8 cellular contexts compared by ENCODE assay signal in the genomic region with DNA sequence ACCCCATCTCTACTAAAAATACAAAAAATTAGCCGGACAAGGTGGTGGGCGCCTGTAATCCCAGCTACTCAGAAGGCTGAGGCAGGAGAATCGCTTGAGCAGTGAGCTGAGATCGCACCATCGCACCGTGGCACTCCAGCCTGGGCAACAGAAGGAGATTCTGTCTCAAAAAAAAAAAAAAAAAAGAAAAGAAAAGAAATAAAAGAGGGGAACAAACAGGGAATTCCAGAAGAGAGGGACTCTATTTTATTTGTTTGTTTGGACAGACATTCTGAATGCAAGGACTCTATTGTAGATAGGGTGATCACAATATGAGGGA. TPM values are rescaled to one million over a fixed set of nuclear protein-coding genes. Genes with fewer than 3 reads are reported as not detected.
DNase-seq lines count a peak whose midpoint lies in the region; ATAC-seq, FAIRE-seq and TF ChIP-seq lines count a peak whose summit lies in the region.
"Not testable (repeated sequence)": the region's sequence is repeated elsewhere in the genome, so short reads cannot be mapped to it uniquely, and the experiment has no call there.

No MANE protein-coding gene starts in this region.

- FAIRE-seq in HepG2 (lab: Jason Lieb, UNC): not testable (repeated sequence)

- H3K27ac ChIP-seq in Karpas-422 (ENCODE audit: low read length) (peak overlapping the region; percentile 73), HepG2 (ENCODE audit: extremely low read length, insufficient read depth, low read length) (peak overlapping the region; percentile 76), urinary bladder (ENCODE audit: low read depth) (peak overlapping the region; percentile 41)
- not testable (repeated sequence) for H3K27ac ChIP-seq in WERI-Rb-1; trophoblast cell (ENCODE audit: low read depth, low read length)

- not testable (repeated sequence) for ATAC-seq in activated naive CD8-positive, alpha-beta T cell treated with anti-CD3 and anti-CD28 coated beads, Interleukin-2, amount 50 U/mL, for 24 hours; HepG2

- not testable (repeated sequence) for H3K9me2 ChIP-seq in Karpas-422 (replicated peaks; ENCODE audit: insufficient read depth, low read length)

- not testable (repeated sequence) for H2AK5ac ChIP-seq in trophoblast cell (ENCODE audit: low read length)

- 89% methylated on average over 6 of the region's 6 CpGs for WGBS in HepG2 (ENCODE audit: low lambda C conversion rate)
- no CpG with 5 or more reads among the region's 6 CpGs for WGBS in trophoblast cell (ENCODE audit: extremely low coverage, insufficient coverage, insufficient read length)
- 86% methylated on average over 6 of the region's 6 CpGs for WGBS in urinary bladder

- H3K9me3 Mint-ChIP-seq in Caco-2 (ENCODE audit: unreplicated experiment); activated naive CD8-positive, alpha-beta T cell treated with anti-CD3 and anti-CD28 coated beads, Interleukin-2, amount 50 U/mL, for 24 hours; endothelial cell (ENCODE audit: unreplicated experiment): not testable (repeated sequence)

- not testable (repeated sequence) for TF ChIP-seq CTCF in Caco-2 (IDR thresholded peaks at IDR 0.05; ENCODE audit: insufficient read depth in 1 of 2, low read depth in 1 of 2, low read length in 1 of 2, severe bottlenecking in 1 of 2, unreplicated experiment in 1 of 2); WERI-Rb-1 (IDR thresholded peaks at IDR 0.05; ENCODE audit: low read depth, low read length); endothelial cell (IDR thresholded peaks at IDR 0.05; ENCODE audit: unreplicated experiment); HepG2 (CRISPR knock-in tag; IDR thresholded peaks at IDR 0.05)

- H3K27ac Mint-ChIP-seq in Caco-2 (ENCODE audit: unreplicated experiment); endothelial cell (ENCODE audit: unreplicated experiment): not testable (repeated sequence)
- peak overlapping the region; percentile 87 for H3K27ac Mint-ChIP-seq in activated naive CD8-positive, alpha-beta T cell treated with anti-CD3 and anti-CD28 coated beads, Interleukin-2, amount 50 U/mL, for 24 hours

- CTCF ChIA-PET in Caco-2 (lab: Charles Lee); HepG2 (lab: Yijun Ruan, JAX; ENCODE audit: low intra/inter-chr PET ratio, low total read pairs): not testable (repeated sequence)

- not testable (repeated sequence) for H3K27me3 ChIP-seq in Caco-2 (replicated peaks; ENCODE audit: control insufficient read depth, insufficient read depth, low read length); Karpas-422 (ENCODE audit: low read length); WERI-Rb-1 (ENCODE audit: insufficient read depth, low read depth, severe bottlenecking); HepG2 (ENCODE audit: control insufficient read depth in 1 of 2, insufficient read depth in 2 of 2, low read length in 2 of 2); trophoblast cell (ENCODE audit: insufficient read depth, low read length)

- not testable (repeated sequence) for H2BK12ac ChIP-seq in trophoblast cell (ENCODE audit: low read length)

- H3K18ac ChIP-seq in trophoblast cell (ENCODE audit: low read length): not testable (repeated sequence)

- intact Hi-C loops in Caco-2 (cut with micrococcal nuclease; ENCODE audit: unreplicated experiment): not testable (repeated sequence)
- intact Hi-C loops in HepG2 (cut with micrococcal nuclease; ENCODE audit: unreplicated experiment): loop anchor here (2.0 kb wide), 1 partner anchor 21 kb away; the partner anchor contains the start of genes HSPA1A and HSPA1L

- not testable (repeated sequence) for H2BK120ac ChIP-seq in trophoblast cell (ENCODE audit: insufficient read depth, low read length, poor library complexity)

- not testable (repeated sequence) for TF ChIP-seq RAD21 in HepG2 (CRISPR knock-in tag; IDR thresholded peaks at IDR 0.05)

- TF ChIP-seq POLR2A in HepG2 (IDR thresholded peaks at IDR 0.05; ENCODE audit: insufficient read depth in 1 of 2, low read depth in 2 of 2, low read length in 2 of 2): not testable (repeated sequence)

- peak overlapping the region; percentile 80 for H3K4me2 ChIP-seq in Karpas-422 (ENCODE audit: low read depth, low read length, poor library complexity, severe bottlenecking)
- peak overlapping the region; percentile 95 for H3K4me2 ChIP-seq in HepG2 (ENCODE audit: low read depth, low read length)
- H3K4me2 ChIP-seq in trophoblast cell (ENCODE audit: low read length): peak overlapping the region; percentile 97

- peaks cover 21% of the 10 kb centered on the region for H3K4me1 Mint-ChIP-seq in Caco-2 (ENCODE audit: low read depth, unreplicated experiment)
- H3K4me1 Mint-ChIP-seq in activated naive CD8-positive, alpha-beta T cell treated with anti-CD3 and anti-CD28 coated beads, Interleukin-2, amount 50 U/mL, for 24 hours: peaks cover 50% of the 10 kb centered on the region
- H3K4me1 Mint-ChIP-seq in endothelial cell (ENCODE audit: unreplicated experiment): peaks cover 19% of the 10 kb centered on the region

- not testable (repeated sequence) for BruUV-seq in Caco-2 (replicated peaks; lab: Mats Ljungman, UMichigan); HepG2 (replicated peaks; lab: Mats Ljungman, UMichigan)

- H2AFZ ChIP-seq in Karpas-422 (ENCODE audit: low read length); HepG2 (ENCODE audit: low read length); trophoblast cell (ENCODE audit: insufficient read depth, low read length, poor library complexity): not testable (repeated sequence)

- not testable (repeated sequence) for H3K4me1 ChIP-seq in Caco-2; trophoblast cell (ENCODE audit: control insufficient read depth in 1 of 2, insufficient read depth in 2 of 2, low read length in 2 of 2); urinary bladder (ENCODE audit: insufficient read depth)
- H3K4me1 ChIP-seq in Karpas-422 (ENCODE audit: low read length): peaks cover 43% of the 10 kb centered on the region
- peaks cover 25% of the 10 kb centered on the region for H3K4me1 ChIP-seq in HepG2 (ENCODE audit: insufficient read depth, low read length)

- H3K27me3 Mint-ChIP-seq in Caco-2 (ENCODE audit: insufficient read depth, unreplicated experiment); activated naive CD8-positive, alpha-beta T cell treated with anti-CD3 and anti-CD28 coated beads, Interleukin-2, amount 50 U/mL, for 24 hours; endothelial cell (ENCODE audit: unreplicated experiment): not testable (repeated sequence)

- H3K36me3 ChIP-seq in Caco-2 (ENCODE audit: control insufficient read depth, insufficient read depth, low read length); urinary bladder (ENCODE audit: insufficient read depth): not testable (repeated sequence)
- peaks cover 13% of the 10 kb centered on the region; the same call in 1 of the 2 replicates for H3K36me3 ChIP-seq in Karpas-422 (ENCODE audit: insufficient read depth, low read length)
- peaks cover 67% of the 10 kb centered on the region for H3K36me3 ChIP-seq in WERI-Rb-1
- peaks cover 9 to 33% of the 10 kb centered on the region in 2 experiments for H3K36me3 ChIP-seq in HepG2 (replicated peaks in 1 of 2; ENCODE audit: control insufficient read depth in 1 of 2, insufficient read depth in 2 of 2, low read length in 2 of 2)
- H3K36me3 ChIP-seq in trophoblast cell (ENCODE audit: control insufficient read depth in 1 of 2, insufficient read depth in 2 of 2, low read length in 2 of 2): peaks cover 19 to 22% of the 10 kb centered on the region in 2 experiments

- in situ Hi-C loops in HepG2 (cut with HindIII; ENCODE audit: extremely low pct_ligation_motif_present, low pct_unique_long_range_greater_than_20kb): not testable (repeated sequence)

- POLR2A ChIA-PET in Caco-2 (lab: Charles Lee): not testable (repeated sequence)
- POLR2A ChIA-PET in HepG2 (lab: Yijun Ruan, JAX): interaction anchor here (2.7 to 4.3 kb wide), 3 partner anchors 16 to 56 kb away, joined by 15 to 61 read pairs (median 47); partner anchors contain the start of genes CLIC1, HSPA1B and MSH5

- peak overlapping the region; percentile 98 for H3K9ac ChIP-seq in Karpas-422 (ENCODE audit: low read length)
- peak overlapping the region; percentile 92 for H3K9ac ChIP-seq in HepG2 (ENCODE audit: insufficient read depth, low read depth, low read length)
- not testable (repeated sequence) for H3K9ac ChIP-seq in trophoblast cell (ENCODE audit: low read length)

- not testable (repeated sequence) for H3K14ac ChIP-seq in trophoblast cell (ENCODE audit: low read length)

- H3K23ac ChIP-seq in trophoblast cell (ENCODE audit: low read length): not testable (repeated sequence)

- peaks cover 38% of the 10 kb centered on the region for H3K79me2 ChIP-seq in Karpas-422 (ENCODE audit: low read length)
- H3K79me2 ChIP-seq in HepG2 (ENCODE audit: insufficient read depth, low read length): peaks cover 22% of the 10 kb centered on the region
- H3K79me2 ChIP-seq in trophoblast cell (ENCODE audit: control insufficient read depth, insufficient read depth, low read length, poor library complexity): peaks cover 13% of the 10 kb centered on the region

- not testable (repeated sequence) for H4K12ac ChIP-seq in trophoblast cell (ENCODE audit: low read depth, low read length)

- H3K79me1 ChIP-seq in trophoblast cell (ENCODE audit: low read length): peaks cover 12% of the 10 kb centered on the region

- DNase-seq in Caco-2; Karpas-422; WERI-Rb-1; activated naive CD8-positive, alpha-beta T cell treated with anti-CD3 and anti-CD28 coated beads, Interleukin-2, amount 50 U/mL, for 24 hours; endothelial cell (ENCODE audit: low spot score); HepG2 (ENCODE audit: low spot score); trophoblast cell: not testable (repeated sequence)

- not testable (repeated sequence) for H3K4me3 ChIP-seq in Caco-2 (ENCODE audit: low read depth, low read length); trophoblast cell (ENCODE audit: low read depth, low read length); urinary bladder (ENCODE audit: low read depth, low read length)
- H3K4me3 ChIP-seq in Karpas-422 (ENCODE audit: low read length) (peak overlapping the region; percentile 95), WERI-Rb-1 (ENCODE audit: low read depth, low read length) (peak overlapping the region; percentile 96; the same call in 1 of the 2 replicates), HepG2 (replicated peaks in 1 of 3; ENCODE audit: insufficient read depth in 1 of 3, low read depth in 2 of 3, low read length in 3 of 3) (peak overlapping the region; percentile 89 to 98 (median 98); a peak in 5 of 6 replicates)

- H4K91ac ChIP-seq in trophoblast cell (ENCODE audit: low read depth, low read length): not testable (repeated sequence)

- not testable (repeated sequence) for H4K8ac ChIP-seq in trophoblast cell (ENCODE audit: low read depth, low read length)

- TF ChIP-seq EP300 in HepG2 (IDR thresholded peaks at IDR 0.05; ENCODE audit: low read depth in 2 of 2, low read length in 2 of 2); HepG2 (CRISPR knock-in tag; IDR thresholded peaks at IDR 0.05; ENCODE audit: borderline replicate concordance): not testable (repeated sequence)

- not testable (repeated sequence) for H2BK5ac ChIP-seq in trophoblast cell (ENCODE audit: low read depth, low read length, poor library complexity)

- H3K4ac ChIP-seq in trophoblast cell (ENCODE audit: low read depth, low read length): peak overlapping the region; percentile 60

- H3K4me3 Mint-ChIP-seq in Caco-2 (ENCODE audit: unreplicated experiment) (peak overlapping the region; percentile 98), endothelial cell (ENCODE audit: unreplicated experiment) (peak overlapping the region; percentile 83)
- H3K4me3 Mint-ChIP-seq in activated naive CD8-positive, alpha-beta T cell treated with anti-CD3 and anti-CD28 coated beads, Interleukin-2, amount 50 U/mL, for 24 hours: peak overlapping the region; percentile 87

- H4K20me1 ChIP-seq in Karpas-422 (ENCODE audit: insufficient read depth, low read depth, low read length); HepG2 (ENCODE audit: insufficient read depth, low read length): not testable (repeated sequence)

- H3K9me3 ChIP-seq in Caco-2; Karpas-422 (ENCODE audit: low read length); WERI-Rb-1 (ENCODE audit: severe bottlenecking); HepG2 (ENCODE audit: low read length); trophoblast cell (ENCODE audit: insufficient read depth, low read depth, low read length): not testable (repeated sequence)

- peaks cover 44% of the 10 kb centered on the region for H3K36me3 Mint-ChIP-seq in Caco-2 (ENCODE audit: insufficient read depth, unreplicated experiment)
- peaks cover 49% of the 10 kb centered on the region for H3K36me3 Mint-ChIP-seq in activated naive CD8-positive, alpha-beta T cell treated with anti-CD3 and anti-CD28 coated beads, Interleukin-2, amount 50 U/mL, for 24 hours (ENCODE audit: low read depth)
- H3K36me3 Mint-ChIP-seq in endothelial cell (ENCODE audit: low read depth, unreplicated experiment): peaks cover 12% of the 10 kb centered on the region

RNA-seq across cellular contexts. Expression of gene VARS1, which starts 1.7 kb away (rescaled TPM):
- 132 and 135 TPM in 2 replicates for total RNA-seq in Caco-2 (2022)
- total RNA-seq in Karpas-422 (2014; rRNA removed; shearing (Covaris generic); ENCODE audit: low replicate concordance): 38.0 and 43.0 TPM in 2 replicates
- total RNA-seq in endothelial cell (ENCODE audit: unreplicated experiment): 53.0 TPM
- total RNA-seq in HepG2 (2016; rRNA removed; fragmentation: Illumina TruSeq; extraction: Trizol): 56.1 and 59.2 TPM in 2 replicates
- total RNA-seq in HepG2 (2016; cell fraction: cytosol; rRNA removed; fragmentation: Illumina TruSeq; extraction: Trizol; ENCODE audit: low read depth): 36.5 and 36.9 TPM in 2 replicates
- total RNA-seq in HepG2 (2016; cell fraction: insoluble cytoplasmic fraction; rRNA removed; fragmentation: Illumina TruSeq; extraction: Trizol): 50.7 and 55.3 TPM in 2 replicates
- total RNA-seq in HepG2 (2016; cell fraction: membrane; rRNA removed; fragmentation: Illumina TruSeq; extraction: Trizol): 27.2 and 29.5 TPM in 2 replicates
- 86.8 and 97.8 TPM in 2 replicates for total RNA-seq in HepG2 (2016; cell fraction: nucleus; rRNA removed; fragmentation: Illumina TruSeq; extraction: Trizol)
- polyA plus RNA-seq in HepG2 (2011; rRNA removed): 14.7 and 19.9 TPM in 2 replicates
- 9.3 and 11.8 TPM in 2 replicates for polyA plus RNA-seq in HepG2 (2011; cell fraction: cytosol; rRNA removed)
- polyA plus RNA-seq in HepG2 (2011; cell fraction: nucleus; rRNA removed): 168 and 186 TPM in 2 replicates
- 66.0 and 85.3 TPM in 2 replicates for polyA plus RNA-seq in HepG2 (2012)
- polyA plus RNA-seq in HepG2 (2016; cell fraction: cytosol; fragmentation: Illumina TruSeq; extraction: Trizol; ENCODE audit: low read depth): 13.0 and 13.1 TPM in 2 replicates
- polyA plus RNA-seq in HepG2 (2016; cell fraction: insoluble cytoplasmic fraction; fragmentation: Illumina TruSeq; extraction: Trizol; ENCODE audit: low read depth): 49.9 and 74.0 TPM in 2 replicates
- polyA plus RNA-seq in HepG2 (2016; cell fraction: membrane; fragmentation: Illumina TruSeq; extraction: Trizol; ENCODE audit: low read depth): 19.6 and 25.4 TPM in 2 replicates
- polyA plus RNA-seq in HepG2 (2016; cell fraction: nucleus; fragmentation: Illumina TruSeq; extraction: Trizol; ENCODE audit: insufficient read depth, low read depth): 221 and 231 TPM in 2 replicates
- 58.3 and 63.6 TPM in 2 replicates for polyA minus RNA-seq in HepG2 (2011; rRNA and poly(A)+ RNA removed; ENCODE audit: low replicate concordance)
- polyA minus RNA-seq in HepG2 (2011; cell fraction: cytosol; rRNA and poly(A)+ RNA removed): 37.6 and 39.2 TPM in 2 replicates
- polyA minus RNA-seq in HepG2 (2011; cell fraction: nucleus; rRNA and poly(A)+ RNA removed): 34.9 and 47.5 TPM in 2 replicates
- polyA plus RNA-seq in trophoblast cell (2013): 39.7 and 43.2 TPM in 2 replicates
- total RNA-seq in urinary bladder: 16.7 TPM
- polyA plus RNA-seq in urinary bladder: 34.4 TPM

RNA-seq across cellular contexts. Expression of gene LSM2, which starts 12.9 kb away (rescaled TPM):
- total RNA-seq in Caco-2 (2022): 56.3 and 61.2 TPM in 2 replicates
- 44.9 and 57.4 TPM in 2 replicates for total RNA-seq in Karpas-422 (2014; rRNA removed; shearing (Covaris generic); ENCODE audit: low replicate concordance)
- 57.1 TPM for total RNA-seq in endothelial cell (ENCODE audit: unreplicated experiment)
- 90.5 and 93.7 TPM in 2 replicates for total RNA-seq in HepG2 (2016; rRNA removed; fragmentation: Illumina TruSeq; extraction: Trizol)
- total RNA-seq in HepG2 (2016; cell fraction: cytosol; rRNA removed; fragmentation: Illumina TruSeq; extraction: Trizol; ENCODE audit: low read depth): 84.8 and 113 TPM in 2 replicates
- 85.1 and 91.1 TPM in 2 replicates for total RNA-seq in HepG2 (2016; cell fraction: insoluble cytoplasmic fraction; rRNA removed; fragmentation: Illumina TruSeq; extraction: Trizol)
- total RNA-seq in HepG2 (2016; cell fraction: membrane; rRNA removed; fragmentation: Illumina TruSeq; extraction: Trizol): 109 and 138 TPM in 2 replicates
- 34.2 and 38.1 TPM in 2 replicates for total RNA-seq in HepG2 (2016; cell fraction: nucleus; rRNA removed; fragmentation: Illumina TruSeq; extraction: Trizol)
- 64.7 and 69.4 TPM in 2 replicates for polyA plus RNA-seq in HepG2 (2011; rRNA removed)
- 89.7 and 101 TPM in 2 replicates for polyA plus RNA-seq in HepG2 (2011; cell fraction: cytosol; rRNA removed)
- 34.2 and 36.0 TPM in 2 replicates for polyA plus RNA-seq in HepG2 (2011; cell fraction: nucleus; rRNA removed)
- 71.2 and 86.4 TPM in 2 replicates for polyA plus RNA-seq in HepG2 (2012)
- polyA plus RNA-seq in HepG2 (2016; cell fraction: cytosol; fragmentation: Illumina TruSeq; extraction: Trizol; ENCODE audit: low read depth): 98.5 and 146 TPM in 2 replicates
- 103 and 104 TPM in 2 replicates for polyA plus RNA-seq in HepG2 (2016; cell fraction: insoluble cytoplasmic fraction; fragmentation: Illumina TruSeq; extraction: Trizol; ENCODE audit: low read depth)
- 107 and 140 TPM in 2 replicates for polyA plus RNA-seq in HepG2 (2016; cell fraction: membrane; fragmentation: Illumina TruSeq; extraction: Trizol; ENCODE audit: low read depth)
- 61.6 and 67.5 TPM in 2 replicates for polyA plus RNA-seq in HepG2 (2016; cell fraction: nucleus; fragmentation: Illumina TruSeq; extraction: Trizol; ENCODE audit: insufficient read depth, low read depth)
- polyA minus RNA-seq in HepG2 (2011; rRNA and poly(A)+ RNA removed; ENCODE audit: low replicate concordance): 56.3 and 77.2 TPM in 2 replicates
- polyA minus RNA-seq in HepG2 (2011; cell fraction: cytosol; rRNA and poly(A)+ RNA removed): 44.2 and 47.4 TPM in 2 replicates
- 7.2 and 10.2 TPM in 2 replicates for polyA minus RNA-seq in HepG2 (2011; cell fraction: nucleus; rRNA and poly(A)+ RNA removed)
- 109 and 111 TPM in 2 replicates for polyA plus RNA-seq in trophoblast cell (2013)
- total RNA-seq in urinary bladder: 22.5 TPM
- 69.4 TPM for polyA plus RNA-seq in urinary bladder

RNA-seq across cellular contexts. Expression of gene VWA7, which starts 16.8 kb away (rescaled TPM):
- total RNA-seq in Caco-2 (2022) (0.61 and 1.5 TPM in 2 replicates), endothelial cell (ENCODE audit: unreplicated experiment) (0.74 TPM), HepG2 (2016; rRNA removed; fragmentation: Illumina TruSeq; extraction: Trizol) (0.79 and 0.86 TPM in 2 replicates), urinary bladder (0.42 TPM)
- total RNA-seq in Karpas-422 (2014; rRNA removed; shearing (Covaris generic); ENCODE audit: low replicate concordance): 0.29 and 0.34 TPM in 2 replicates
- total RNA-seq in HepG2 (2016; cell fraction: cytosol; rRNA removed; fragmentation: Illumina TruSeq; extraction: Trizol; ENCODE audit: low read depth): 0.26 and 0.61 TPM in 2 replicates
- 1.00 and 1.6 TPM in 2 replicates for total RNA-seq in HepG2 (2016; cell fraction: insoluble cytoplasmic fraction; rRNA removed; fragmentation: Illumina TruSeq; extraction: Trizol)
- total RNA-seq in HepG2 (2016; cell fraction: membrane; rRNA removed; fragmentation: Illumina TruSeq; extraction: Trizol): 1.1 TPM in 2 replicates
- total RNA-seq in HepG2 (2016; cell fraction: nucleus; rRNA removed; fragmentation: Illumina TruSeq; extraction: Trizol): 1.1 and 1.5 TPM in 2 replicates
- polyA plus RNA-seq in HepG2 (2011; rRNA removed) (3.3 and 4.4 TPM in 2 replicates), urinary bladder (0.39 TPM)
- 1.2 and 1.4 TPM in 2 replicates for polyA plus RNA-seq in HepG2 (2011; cell fraction: cytosol; rRNA removed)
- 14.3 and 22.4 TPM in 2 replicates for polyA plus RNA-seq in HepG2 (2011; cell fraction: nucleus; rRNA removed)
- polyA plus RNA-seq in HepG2 (2012): 4.3 and 5.0 TPM in 2 replicates
- polyA plus RNA-seq in HepG2 (2016; cell fraction: cytosol; fragmentation: Illumina TruSeq; extraction: Trizol; ENCODE audit: low read depth): 0.23 and 0.25 TPM in 2 replicates
- 0.87 and 1.4 TPM in 2 replicates for polyA plus RNA-seq in HepG2 (2016; cell fraction: insoluble cytoplasmic fraction; fragmentation: Illumina TruSeq; extraction: Trizol; ENCODE audit: low read depth)
- polyA plus RNA-seq in HepG2 (2016; cell fraction: membrane; fragmentation: Illumina TruSeq; extraction: Trizol; ENCODE audit: low read depth): 0.29 and 0.52 TPM in 2 replicates
- 2.7 and 3.6 TPM in 2 replicates for polyA plus RNA-seq in HepG2 (2016; cell fraction: nucleus; fragmentation: Illumina TruSeq; extraction: Trizol; ENCODE audit: insufficient read depth, low read depth)
- polyA minus RNA-seq in HepG2 (2011; rRNA and poly(A)+ RNA removed; ENCODE audit: low replicate concordance): 3.8 and 4.5 TPM in 2 replicates
- 2.0 and 3.0 TPM in 2 replicates for polyA minus RNA-seq in HepG2 (2011; cell fraction: cytosol; rRNA and poly(A)+ RNA removed)
- polyA minus RNA-seq in HepG2 (2011; cell fraction: nucleus; rRNA and poly(A)+ RNA removed): 3.0 and 9.0 TPM in 2 replicates
- 0.36 and 0.56 TPM in 2 replicates for polyA plus RNA-seq in trophoblast cell (2013)

RNA-seq across cellular contexts. Expression of gene HSPA1L, which starts 21.2 kb away (rescaled TPM):
- total RNA-seq in Caco-2 (2022) (0.86 and 1.6 TPM in 2 replicates), endothelial cell (ENCODE audit: unreplicated experiment) (0.82 TPM), HepG2 (2016; rRNA removed; fragmentation: Illumina TruSeq; extraction: Trizol) (0.55 and 0.94 TPM in 2 replicates), urinary bladder (2.5 TPM)
- 0.72 TPM in 1 of 2 replicates, not detected in the other for total RNA-seq in Karpas-422 (2014; rRNA removed; shearing (Covaris generic); ENCODE audit: low replicate concordance)
- total RNA-seq in HepG2 (2016; cell fraction: cytosol; rRNA removed; fragmentation: Illumina TruSeq; extraction: Trizol; ENCODE audit: low read depth): 0.18 and 0.30 TPM in 2 replicates
- total RNA-seq in HepG2 (2016; cell fraction: insoluble cytoplasmic fraction; rRNA removed; fragmentation: Illumina TruSeq; extraction: Trizol): 0.87 and 0.97 TPM in 2 replicates
- total RNA-seq in HepG2 (2016; cell fraction: membrane; rRNA removed; fragmentation: Illumina TruSeq; extraction: Trizol): 0.55 and 0.56 TPM in 2 replicates
- 0.38 and 0.47 TPM in 2 replicates for total RNA-seq in HepG2 (2016; cell fraction: nucleus; rRNA removed; fragmentation: Illumina TruSeq; extraction: Trizol)
- polyA plus RNA-seq in HepG2 (2011; rRNA removed) (0.78 and 1.0 TPM in 2 replicates), urinary bladder (2.9 TPM)
- 0.67 and 0.72 TPM in 2 replicates for polyA plus RNA-seq in HepG2 (2011; cell fraction: cytosol; rRNA removed)
- 0.45 and 0.73 TPM in 2 replicates for polyA plus RNA-seq in HepG2 (2011; cell fraction: nucleus; rRNA removed)
- polyA plus RNA-seq in HepG2 (2012): 0.87 and 1.1 TPM in 2 replicates
- 0.08 and 0.12 TPM in 2 replicates for polyA plus RNA-seq in HepG2 (2016; cell fraction: cytosol; fragmentation: Illumina TruSeq; extraction: Trizol; ENCODE audit: low read depth)
- polyA plus RNA-seq in HepG2 (2016; cell fraction: insoluble cytoplasmic fraction; fragmentation: Illumina TruSeq; extraction: Trizol; ENCODE audit: low read depth): 0.98 and 1.0 TPM in 2 replicates
- polyA plus RNA-seq in HepG2 (2016; cell fraction: membrane; fragmentation: Illumina TruSeq; extraction: Trizol; ENCODE audit: low read depth): 0.34 and 0.37 TPM in 2 replicates
- 0.93 and 1.0 TPM in 2 replicates for polyA plus RNA-seq in HepG2 (2016; cell fraction: nucleus; fragmentation: Illumina TruSeq; extraction: Trizol; ENCODE audit: insufficient read depth, low read depth)
- 0.46 and 2.2 TPM in 2 replicates for polyA minus RNA-seq in HepG2 (2011; rRNA and poly(A)+ RNA removed; ENCODE audit: low replicate concordance)
- 0.44 and 0.59 TPM in 2 replicates for polyA minus RNA-seq in HepG2 (2011; cell fraction: cytosol; rRNA and poly(A)+ RNA removed)
- 0.25 and 0.39 TPM in 2 replicates for polyA minus RNA-seq in HepG2 (2011; cell fraction: nucleus; rRNA and poly(A)+ RNA removed)
- polyA plus RNA-seq in trophoblast cell (2013): 0.87 and 0.94 TPM in 2 replicates

RNA-seq across cellular contexts. Expression of gene HSPA1A, which starts 21.5 kb away (rescaled TPM):
- 77.3 and 96.9 TPM in 2 replicates for total RNA-seq in Caco-2 (2022)
- 0.32 TPM in 1 of 2 replicates, not detected in the other for total RNA-seq in Karpas-422 (2014; rRNA removed; shearing (Covaris generic); ENCODE audit: low replicate concordance)
- 27.2 TPM for total RNA-seq in endothelial cell (ENCODE audit: unreplicated experiment)
- total RNA-seq in HepG2 (2016; rRNA removed; fragmentation: Illumina TruSeq; extraction: Trizol): 83.5 and 85.0 TPM in 2 replicates
- total RNA-seq in HepG2 (2016; cell fraction: cytosol; rRNA removed; fragmentation: Illumina TruSeq; extraction: Trizol; ENCODE audit: low read depth): 4.6 and 5.3 TPM in 2 replicates
- 66.4 and 92.2 TPM in 2 replicates for total RNA-seq in HepG2 (2016; cell fraction: insoluble cytoplasmic fraction; rRNA removed; fragmentation: Illumina TruSeq; extraction: Trizol)
- 7.7 and 11.3 TPM in 2 replicates for total RNA-seq in HepG2 (2016; cell fraction: membrane; rRNA removed; fragmentation: Illumina TruSeq; extraction: Trizol)
- total RNA-seq in HepG2 (2016; cell fraction: nucleus; rRNA removed; fragmentation: Illumina TruSeq; extraction: Trizol): 35.4 and 46.0 TPM in 2 replicates
- 44.5 and 80.9 TPM in 2 replicates for polyA plus RNA-seq in HepG2 (2011; rRNA removed)
- polyA plus RNA-seq in HepG2 (2011; cell fraction: cytosol; rRNA removed): 35.0 and 45.6 TPM in 2 replicates
- 53.4 and 85.2 TPM in 2 replicates for polyA plus RNA-seq in HepG2 (2011; cell fraction: nucleus; rRNA removed)
- polyA plus RNA-seq in HepG2 (2012): 38.1 and 121 TPM in 2 replicates
- 3.7 and 5.6 TPM in 2 replicates for polyA plus RNA-seq in HepG2 (2016; cell fraction: cytosol; fragmentation: Illumina TruSeq; extraction: Trizol; ENCODE audit: low read depth)
- 80.2 and 101 TPM in 2 replicates for polyA plus RNA-seq in HepG2 (2016; cell fraction: insoluble cytoplasmic fraction; fragmentation: Illumina TruSeq; extraction: Trizol; ENCODE audit: low read depth)
- polyA plus RNA-seq in HepG2 (2016; cell fraction: membrane; fragmentation: Illumina TruSeq; extraction: Trizol; ENCODE audit: low read depth): 5.1 and 7.0 TPM in 2 replicates
- 67.0 and 75.7 TPM in 2 replicates for polyA plus RNA-seq in HepG2 (2016; cell fraction: nucleus; fragmentation: Illumina TruSeq; extraction: Trizol; ENCODE audit: insufficient read depth, low read depth)
- 44.1 and 271 TPM in 2 replicates for polyA minus RNA-seq in HepG2 (2011; rRNA and poly(A)+ RNA removed; ENCODE audit: low replicate concordance)
- polyA minus RNA-seq in HepG2 (2011; cell fraction: cytosol; rRNA and poly(A)+ RNA removed): 27.3 and 48.7 TPM in 2 replicates
- polyA minus RNA-seq in HepG2 (2011; cell fraction: nucleus; rRNA and poly(A)+ RNA removed): 14.2 and 25.9 TPM in 2 replicates
- polyA plus RNA-seq in trophoblast cell (2013): 93.2 and 100 TPM in 2 replicates
- 152 TPM for total RNA-seq in urinary bladder
- polyA plus RNA-seq in urinary bladder: 374 TPM
